Comparison of ENCODE assay signal across 19 cellular contexts in the genomic region with DNA sequence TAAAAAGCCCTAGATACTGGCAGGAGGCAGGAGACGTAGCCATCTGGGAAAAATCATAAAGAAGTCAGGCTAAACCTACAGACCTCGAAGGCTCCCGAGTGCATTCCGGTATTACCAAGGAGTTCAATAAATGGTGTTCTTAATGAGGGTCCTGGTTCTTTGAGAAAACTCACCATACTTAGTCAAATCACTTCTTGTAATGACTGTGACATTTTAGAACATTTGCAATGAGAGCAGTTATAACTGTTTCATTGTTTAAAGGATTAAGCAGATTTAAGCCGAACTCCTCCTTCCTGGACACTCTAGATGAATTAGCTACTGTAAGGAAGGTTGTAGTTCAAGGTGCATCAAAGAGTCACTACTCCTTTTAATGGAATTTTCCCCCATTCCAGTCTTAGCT.
"Had no signal": no experiment of that assay in that cellular context is flagged by ENCODE, and none has a peak within 500 bp of the region (broad histone marks: within the 10 kb centered on the region; RNA-seq: fewer than 3 reads in every experiment).

No MANE protein-coding gene starts in this region.

- H3K4me3 Mint-ChIP-seq: activated CD8-positive, alpha-beta T cell treated with anti-CD3 and anti-CD28 coated beads, Interleukin-2, amount 10 ng/mL, durations not matched to agents 7 days and 5 days; activated naive CD4-positive, alpha-beta T cell treated with anti-CD3 and anti-CD28 coated beads, Interleukin-2, amount 50 U/mL, for 24 hours; activated T-helper 1 cell treated with anti-CD3 and anti-CD28 coated beads, Interleukin-12 subunit alpha, Interleukin-12 subunit beta, Interleukin-2, Interleukin-4 antibody, amounts not matched to agents 30 ng/mL and 10 ng/mL and 1 ng/mL, durations not matched to agents 14 hours and 24 hours and 36 hours; memory B cell; naive B cell; T-cell had no signal

- DNase-seq: activated CD4-positive, alpha-beta T cell treated with anti-CD3 and anti-CD28 coated beads for 1 hour; activated CD4-positive, alpha-beta T cell treated with anti-CD3 and anti-CD28 coated beads, Interleukin-2, amount 50 U/mL, for 1 hour; activated CD8-positive, alpha-beta T cell treated with anti-CD3 and anti-CD28 coated beads, Interleukin-2, amount 10 ng/mL, durations not matched to agents 7 days and 5 days; activated gamma-delta T cell treated with Interleukin-2 at 50 U/mL for 16 hours; adrenal gland; esophagus squamous epithelium; heart right ventricle; islet precursor cell; left cardiac atrium; naive B cell; right cardiac atrium; stimulated activated CD4-positive, alpha-beta T cell treated with anti-CD3 and anti-CD28 coated beads, Interleukin-12 subunit alpha, Interleukin-12 subunit beta, amount 100 ng/mL, for 4 hours; stimulated activated CD4-positive, alpha-beta T cell treated with anti-CD3 and anti-CD28 coated beads, Interleukin-4, amount 100 ng/mL, for 4 hours; stimulated activated naive CD8-positive, alpha-beta T cell treated with anti-CD3 and anti-CD28 coated beads, Interleukin-15, Interleukin-2, amounts not matched to agents 100 U/mL and 50 U/mL, for 24 hours; T-cell; thyroid gland had no signal

- H3K9me3 Mint-ChIP-seq: activated naive CD4-positive, alpha-beta T cell treated with anti-CD3 and anti-CD28 coated beads, Interleukin-2, amount 50 U/mL, for 24 hours; activated T-helper 1 cell treated with anti-CD3 and anti-CD28 coated beads, Interleukin-12 subunit alpha, Interleukin-12 subunit beta, Interleukin-2, Interleukin-4 antibody, amounts not matched to agents 30 ng/mL and 10 ng/mL and 1 ng/mL, durations not matched to agents 14 hours and 24 hours and 36 hours; naive B cell; T-cell had no signal

- H3K36me3 Mint-ChIP-seq: activated naive CD4-positive, alpha-beta T cell treated with anti-CD3 and anti-CD28 coated beads, Interleukin-2, amount 50 U/mL, for 24 hours; memory B cell; naive B cell; T-cell had no signal

- ATAC-seq: activated CD8-positive, alpha-beta T cell treated with anti-CD3 and anti-CD28 coated beads, Interleukin-2, amount 10 ng/mL, durations not matched to agents 7 days and 5 days; heart right ventricle; left cardiac atrium; right cardiac atrium; stimulated activated naive CD8-positive, alpha-beta T cell treated with anti-CD3 and anti-CD28 coated beads, Interleukin-15, Interleukin-2, amounts not matched to agents 100 U/mL and 50 U/mL, for 24 hours; T-cell had no signal

- H3K27ac Mint-ChIP-seq: activated CD8-positive, alpha-beta T cell treated with anti-CD3 and anti-CD28 coated beads, Interleukin-2, amount 10 ng/mL, durations not matched to agents 7 days and 5 days; activated naive CD4-positive, alpha-beta T cell treated with anti-CD3 and anti-CD28 coated beads, Interleukin-2, amount 50 U/mL, for 24 hours; activated T-helper 1 cell treated with anti-CD3 and anti-CD28 coated beads, Interleukin-12 subunit alpha, Interleukin-12 subunit beta, Interleukin-2, Interleukin-4 antibody, amounts not matched to agents 30 ng/mL and 10 ng/mL and 1 ng/mL, durations not matched to agents 14 hours and 24 hours and 36 hours; memory B cell; naive B cell; T-cell had no signal

- H3K4me1 Mint-ChIP-seq: activated naive CD4-positive, alpha-beta T cell treated with anti-CD3 and anti-CD28 coated beads, Interleukin-2, amount 50 U/mL, for 24 hours; memory B cell; naive B cell; T-cell had no signal
